Comparison of ENCODE assay signal across 1 cellular context in genomic region chr1:148823822-148824221, GRCh38. TPM values are rescaled to one million over a fixed set of nuclear protein-coding genes. Genes with fewer than 3 reads are reported as not detected.
A peak's percentile ranks its signal among the peaks of the same experiment; 100 is the strongest.
DNase-seq lines count a peak whose midpoint lies in the region; ATAC-seq, FAIRE-seq and TF ChIP-seq lines count a peak whose summit lies in the region.
"Not testable (repeated sequence)": the region's sequence is repeated elsewhere in the genome, so short reads cannot be mapped to it uniquely, and the experiment has no call there.

No MANE protein-coding gene starts in this region.

- BruUV-seq in HepG2 (replicated peaks; lab: Mats Ljungman, UMichigan), result not testable (repeated sequence)

- not testable (repeated sequence) for H4K20me1 ChIP-seq in HepG2 (ENCODE audit: insufficient read depth, low read length)

- not testable (repeated sequence) for DNase-seq in HepG2 (ENCODE audit: low spot score)

- H3K9me3 ChIP-seq in HepG2 (ENCODE audit: low read length), result not testable (repeated sequence)

- H3K4me3 ChIP-seq in HepG2 (replicated peaks in 1 of 3; ENCODE audit: insufficient read depth in 1 of 3, low read depth in 2 of 3, low read length in 3 of 3), result not testable (repeated sequence)

- ATAC-seq in HepG2, result peak; percentile 91

- in situ Hi-C loops in HepG2 (cut with HindIII; ENCODE audit: extremely low pct_ligation_motif_present, low pct_unique_long_range_greater_than_20kb), result not testable (repeated sequence)

- not testable (repeated sequence) for H3K9ac ChIP-seq in HepG2 (ENCODE audit: insufficient read depth, low read depth, low read length)

- not testable (repeated sequence) for H3K4me1 ChIP-seq in HepG2 (ENCODE audit: insufficient read depth, low read length)

- TF ChIP-seq EP300 in HepG2 (IDR thresholded peaks at IDR 0.05; ENCODE audit: low read depth in 2 of 2, low read length in 2 of 2); HepG2 (CRISPR knock-in tag; IDR thresholded peaks at IDR 0.05; ENCODE audit: borderline replicate concordance): not testable (repeated sequence)

- not testable (repeated sequence) for H3K4me2 ChIP-seq in HepG2 (ENCODE audit: low read depth, low read length)

- POLR2A ChIA-PET in HepG2 (lab: Yijun Ruan, JAX), result not testable (repeated sequence)

- peak; percentile 67 for FAIRE-seq in HepG2 (lab: Jason Lieb, UNC)

- intact Hi-C loops in HepG2 (cut with micrococcal nuclease; ENCODE audit: unreplicated experiment), result not testable (repeated sequence)

- TF ChIP-seq CTCF in HepG2 (CRISPR knock-in tag; IDR thresholded peaks at IDR 0.05), result not testable (repeated sequence)

- CTCF ChIA-PET in HepG2 (lab: Yijun Ruan, JAX; ENCODE audit: low intra/inter-chr PET ratio, low total read pairs), result not testable (repeated sequence)

- WGBS in HepG2 (ENCODE audit: low lambda C conversion rate), result 0% methylated on average over 1 of the region's 2 CpGs

- not testable (repeated sequence) for TF ChIP-seq RAD21 in HepG2 (CRISPR knock-in tag; IDR thresholded peaks at IDR 0.05)

- H2AFZ ChIP-seq in HepG2 (ENCODE audit: low read length), result not testable (repeated sequence)

- not testable (repeated sequence) for H3K27me3 ChIP-seq in HepG2 (ENCODE audit: control insufficient read depth in 1 of 2, insufficient read depth in 2 of 2, low read length in 2 of 2)

- not testable (repeated sequence) for H3K27ac ChIP-seq in HepG2 (ENCODE audit: extremely low read length, insufficient read depth, low read length)

- not testable (repeated sequence) for TF ChIP-seq POLR2A in HepG2 (IDR thresholded peaks at IDR 0.05; ENCODE audit: insufficient read depth in 1 of 2, low read depth in 2 of 2, low read length in 2 of 2)

- H3K36me3 ChIP-seq in HepG2 (replicated peaks in 1 of 2; ENCODE audit: control insufficient read depth in 1 of 2, insufficient read depth in 2 of 2, low read length in 2 of 2), result not testable (repeated sequence)

- not testable (repeated sequence) for H3K79me2 ChIP-seq in HepG2 (ENCODE audit: insufficient read depth, low read length)

RNA-seq across cellular contexts. Expression of gene PDE4DIP, which starts 20.4 kb away (rescaled TPM):
- 10.3 and 16.1 TPM in 2 replicates for total RNA-seq in HepG2 (2016; rRNA removed; fragmentation: Illumina TruSeq; extraction: Trizol)
- total RNA-seq in HepG2 (2016; cell fraction: cytosol; rRNA removed; fragmentation: Illumina TruSeq; extraction: Trizol; ENCODE audit: low read depth), result 2.7 and 3.1 TPM in 2 replicates
- total RNA-seq in HepG2 (2016; cell fraction: insoluble cytoplasmic fraction; rRNA removed; fragmentation: Illumina TruSeq; extraction: Trizol), result 10.5 and 14.2 TPM in 2 replicates
- 6.6 and 7.5 TPM in 2 replicates for total RNA-seq in HepG2 (2016; cell fraction: membrane; rRNA removed; fragmentation: Illumina TruSeq; extraction: Trizol)
- total RNA-seq in HepG2 (2016; cell fraction: nucleus; rRNA removed; fragmentation: Illumina TruSeq; extraction: Trizol), result 14.6 and 15.3 TPM in 2 replicates
- polyA plus RNA-seq in HepG2 (2011; rRNA removed), result 4.8 and 5.9 TPM in 2 replicates
- polyA plus RNA-seq in HepG2 (2011; cell fraction: cytosol; rRNA removed), result 3.2 and 3.3 TPM in 2 replicates
- 8.7 and 9.7 TPM in 2 replicates for polyA plus RNA-seq in HepG2 (2011; cell fraction: nucleus; rRNA removed)
- 4.2 and 5.9 TPM in 2 replicates for polyA plus RNA-seq in HepG2 (2012)
- 1.9 and 2.5 TPM in 2 replicates for polyA plus RNA-seq in HepG2 (2016; cell fraction: cytosol; fragmentation: Illumina TruSeq; extraction: Trizol; ENCODE audit: low read depth)
- 19.1 and 19.5 TPM in 2 replicates for polyA plus RNA-seq in HepG2 (2016; cell fraction: insoluble cytoplasmic fraction; fragmentation: Illumina TruSeq; extraction: Trizol; ENCODE audit: low read depth)
- 4.1 and 4.8 TPM in 2 replicates for polyA plus RNA-seq in HepG2 (2016; cell fraction: membrane; fragmentation: Illumina TruSeq; extraction: Trizol; ENCODE audit: low read depth)
- polyA plus RNA-seq in HepG2 (2016; cell fraction: nucleus; fragmentation: Illumina TruSeq; extraction: Trizol; ENCODE audit: insufficient read depth, low read depth), result 17.7 and 22.8 TPM in 2 replicates
- 8.7 and 11.6 TPM in 2 replicates for polyA minus RNA-seq in HepG2 (2011; rRNA and poly(A)+ RNA removed; ENCODE audit: low replicate concordance)
- polyA minus RNA-seq in HepG2 (2011; cell fraction: cytosol; rRNA and poly(A)+ RNA removed), result 7.1 and 8.3 TPM in 2 replicates
- 17.4 and 19.7 TPM in 2 replicates for polyA minus RNA-seq in HepG2 (2011; cell fraction: nucleus; rRNA and poly(A)+ RNA removed)
